8 cellular contexts compared by ENCODE assay signal in the genomic region with DNA sequence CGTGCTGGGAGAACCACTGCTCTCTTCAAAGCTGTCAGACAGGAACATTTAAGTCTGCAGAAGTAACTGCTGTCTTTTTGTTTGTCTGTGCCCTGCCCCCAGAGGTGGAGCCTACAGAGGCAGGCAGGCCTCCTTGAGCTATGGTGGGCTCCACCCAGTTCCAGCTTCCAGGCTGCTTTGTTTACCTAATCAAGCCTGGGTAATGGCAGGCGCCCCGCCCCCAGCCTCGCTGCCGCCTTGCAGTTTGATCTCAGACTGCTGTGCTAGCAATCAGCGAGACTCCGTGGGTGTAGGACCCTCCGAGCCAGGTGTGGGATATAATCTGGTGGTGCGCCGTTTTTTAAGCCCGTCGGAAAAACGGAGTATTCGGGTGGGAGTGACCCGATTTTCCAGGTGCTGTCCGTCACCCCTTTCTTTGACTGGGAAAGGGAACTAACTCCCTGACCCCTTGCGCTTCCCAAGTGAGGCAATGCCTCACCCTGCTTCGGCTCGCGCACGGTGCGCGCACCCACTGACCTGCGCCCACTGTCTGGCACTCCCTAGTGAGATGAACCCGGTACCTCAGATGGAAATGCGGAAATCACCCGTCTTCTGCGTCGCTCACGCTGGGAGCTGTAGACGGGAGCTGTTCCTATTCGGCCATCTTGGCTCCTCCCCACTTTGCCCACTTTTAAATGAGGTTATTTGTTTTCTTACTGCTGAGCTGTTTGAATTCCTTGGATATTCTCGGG.
DNase-seq lines count a peak whose midpoint lies in the region; FAIRE-seq and TF ChIP-seq lines count a peak whose summit lies in the region.
"Not testable (repeated sequence)": the region's sequence is repeated elsewhere in the genome, so short reads cannot be mapped to it uniquely, and the experiment has no call there.

No MANE protein-coding gene starts in this region.

- not testable (repeated sequence) for H3K4me1 ChIP-seq in Caco-2; HUES6 (ENCODE audit: control insufficient read depth, insufficient read depth, low read length); SK-N-SH (ENCODE audit: control insufficient read depth in 1 of 2, insufficient read depth in 2 of 2, low read depth in 1 of 2, low read length in 1 of 2); hepatocyte (ENCODE audit: insufficient read depth); small intestine (ENCODE audit: control insufficient read depth in 2 of 2, insufficient read depth in 1 of 2, low read depth in 1 of 2, low read length in 1 of 2)

- H3K9me3 ChIP-seq in Caco-2; HUES6 (ENCODE audit: control insufficient read depth, insufficient read depth, low read depth, low read length); SK-N-SH; hepatocyte (ENCODE audit: low read depth); small intestine (ENCODE audit: control insufficient read depth, low read depth): not testable (repeated sequence)

- not testable (repeated sequence) for H3K36me3 Mint-ChIP-seq in Caco-2 (ENCODE audit: insufficient read depth, unreplicated experiment); chondrocyte (ENCODE audit: low read depth); mesothelial cell of epicardium

- H3K4me1 Mint-ChIP-seq in Caco-2 (ENCODE audit: low read depth, unreplicated experiment); chondrocyte (ENCODE audit: low read depth); mesothelial cell of epicardium: not testable (repeated sequence)

- 11% methylated on average over 21 of the region's 33 CpGs for WGBS in SK-N-SH (ENCODE audit: low lambda C conversion rate)
- WGBS in hepatocyte (ENCODE audit: low lambda C conversion rate, missing lambda C conversion rate), result 18% methylated on average over 24 of the region's 33 CpGs
- 32 to 74% (median 49%) methylated on average over 17 to 29 of the region's 33 CpGs for WGBS in small intestine, 3 donors

- H3K36me3 ChIP-seq in Caco-2 (ENCODE audit: control insufficient read depth, insufficient read depth, low read length); HUES6 (ENCODE audit: control insufficient read depth, insufficient read depth, low read length); SK-N-SH (replicated peaks in 1 of 2; ENCODE audit: control insufficient read depth in 1 of 2, insufficient read depth in 2 of 2, low read length in 1 of 2); hepatocyte (replicated peaks; ENCODE audit: insufficient read depth, low read depth); small intestine (ENCODE audit: control insufficient read depth in 2 of 2, insufficient read depth in 2 of 2, low read length in 2 of 2): not testable (repeated sequence)

- H3K9ac ChIP-seq in HUES6 (ENCODE audit: low read length), result peak overlapping the region; percentile 33
- not testable (repeated sequence) for H3K9ac ChIP-seq in SK-N-SH

- FAIRE-seq in small intestine (lab: Jason Lieb, UNC), result not testable (repeated sequence)

- intact Hi-C loops in Caco-2 (cut with micrococcal nuclease; ENCODE audit: unreplicated experiment), result not testable (repeated sequence)

- not testable (repeated sequence) for BruUV-seq in Caco-2 (replicated peaks; lab: Mats Ljungman, UMichigan)

- H3K27ac Mint-ChIP-seq in Caco-2 (ENCODE audit: unreplicated experiment), result peak overlapping the region; percentile 62
- peak overlapping the region; percentile 1 for H3K27ac Mint-ChIP-seq in chondrocyte (ENCODE audit: unreplicated experiment)
- peak overlapping the region; percentile 74 for H3K27ac Mint-ChIP-seq in mesothelial cell of epicardium

- H3K27me3 Mint-ChIP-seq in Caco-2 (ENCODE audit: insufficient read depth, unreplicated experiment); chondrocyte (ENCODE audit: low read depth); mesothelial cell of epicardium (ENCODE audit: low read depth): not testable (repeated sequence)

- POLR2A ChIA-PET in Caco-2 (lab: Charles Lee); SK-N-SH (lab: Yijun Ruan, JAX): not testable (repeated sequence)

- TF ChIP-seq EP300 in SK-N-SH (IDR thresholded peaks at IDR 0.05; ENCODE audit: borderline replicate concordance in 1 of 2, low read depth in 1 of 2, low read length in 1 of 2), result not testable (repeated sequence)

- H3K4me3 ChIP-seq in Caco-2 (ENCODE audit: low read depth, low read length) (peak overlapping the region; percentile 25), HUES6 (ENCODE audit: low read depth, low read length) (peak overlapping the region; percentile 73), SK-N-SH (ENCODE audit: low read depth in 2 of 2, low read length in 1 of 2) (peak overlapping the region; percentile 36 to 58)
- not testable (repeated sequence) for H3K4me3 ChIP-seq in hepatocyte; small intestine (ENCODE audit: low read depth in 1 of 2, low read length in 2 of 2)

- H2AFZ ChIP-seq in SK-N-SH (ENCODE audit: low read depth) (peak overlapping the region; percentile 76; the same call in 1 of the 2 replicates), hepatocyte (peak overlapping the region; percentile 71)

- not testable (repeated sequence) for TF ChIP-seq RAD21 in SK-N-SH (IDR thresholded peaks at IDR 0.05; ENCODE audit: low read length)

- not testable (repeated sequence) for H3K9me3 Mint-ChIP-seq in Caco-2 (ENCODE audit: unreplicated experiment); chondrocyte (ENCODE audit: low read depth)
- H3K9me3 Mint-ChIP-seq in mesothelial cell of epicardium, result peaks cover 12% of the 10 kb centered on the region

- DNase-seq in Caco-2 (peak; percentile 78 to 83), NCI-H510A treated with DMSO at 0.1 percent for 48 hours (lab: John Stamatoyannopoulos, UW) (peak; percentile 2), hepatocyte (ENCODE audit: low spot score) (peak; percentile 43), mesothelial cell of epicardium (ENCODE audit: low spot score in 2 of 2, unreplicated experiment in 2 of 2) (peak in 1 of 2 experiments; percentile 48), small intestine (peak; percentile 26)
- not testable (repeated sequence) for DNase-seq in SK-N-SH; chondrocyte (ENCODE audit: low spot score)

- TF ChIP-seq CTCF in Caco-2 (IDR thresholded peaks at IDR 0.05; ENCODE audit: insufficient read depth in 1 of 2, low read depth in 1 of 2, low read length in 1 of 2, severe bottlenecking in 1 of 2, unreplicated experiment in 1 of 2); SK-N-SH (IDR thresholded peaks at IDR 0.05); chondrocyte (IDR thresholded peaks at IDR 0.05); hepatocyte (IDR thresholded peaks at IDR 0.05; ENCODE audit: poor library complexity); mesothelial cell of epicardium (IDR thresholded peaks at IDR 0.05; ENCODE audit: unreplicated experiment): not testable (repeated sequence)

- H3K4me2 ChIP-seq in SK-N-SH (peak overlapping the region; percentile 67), hepatocyte (peak overlapping the region; percentile 71)

- CTCF ChIA-PET in Caco-2 (lab: Charles Lee), result interaction anchor here (2.0 kb wide), 1 partner anchor 12 kb away, joined by 7 read pairs; no protein-coding TSS in a partner anchor
- CTCF ChIA-PET in SK-N-SH (lab: Yijun Ruan, JAX), result interaction anchor here (1.2 kb wide), 1 partner anchor 11 kb away, joined by 3 read pairs; no protein-coding TSS in a partner anchor

- H3K9me2 ChIP-seq in SK-N-SH; hepatocyte (replicated peaks; ENCODE audit: insufficient read depth): not testable (repeated sequence)

- H3K4me3 Mint-ChIP-seq in Caco-2 (ENCODE audit: unreplicated experiment), result peak overlapping the region; percentile 72
- H3K4me3 Mint-ChIP-seq in chondrocyte (ENCODE audit: unreplicated experiment), result peak overlapping the region; percentile 76
- H3K4me3 Mint-ChIP-seq in mesothelial cell of epicardium, result peak overlapping the region; percentile 77

- H3F3A ChIP-seq in SK-N-SH (replicated peaks; ENCODE audit: insufficient read depth), result not testable (repeated sequence)

- not testable (repeated sequence) for H4K20me1 ChIP-seq in SK-N-SH (ENCODE audit: insufficient read depth); hepatocyte (ENCODE audit: insufficient read depth, poor library complexity, severe bottlenecking)

- not testable (repeated sequence) for H3K27ac ChIP-seq in HUES6 (ENCODE audit: low read depth, low read length); SK-N-SH (ENCODE audit: low read depth in 2 of 2, low read length in 1 of 2); hepatocyte; small intestine (ENCODE audit: low read depth in 1 of 2, low read length in 1 of 2)

- H3K79me2 ChIP-seq in SK-N-SH (ENCODE audit: insufficient read depth); hepatocyte: not testable (repeated sequence)

- not testable (repeated sequence) for H3K27me3 ChIP-seq in Caco-2 (replicated peaks; ENCODE audit: control insufficient read depth, insufficient read depth, low read length); HUES6 (ENCODE audit: control insufficient read depth, insufficient read depth, low read length); SK-N-SH (ENCODE audit: insufficient read depth); hepatocyte; small intestine (ENCODE audit: control insufficient read depth in 2 of 2, insufficient read depth in 2 of 2, low read length in 2 of 2)

TF ChIP-seq in SK-N-SH, 30 proteins besides CTCF, POLR2A, EP300 and RAD21:
- TF ChIP-seq YY1 (IDR thresholded peaks at IDR 0.05; ENCODE audit: low read depth), result 0 out of 2 replicates have a peak, but pooled peaks have one; percentile 29

Comparison
In these comparisons a context has a peak if more than half of its experiments do, and no peak if none do; other contexts are left out.
1. H3K27ac Mint-ChIP-seq: peak in every context shown above with its lines; median percentile 74 in mesothelial cell of epicardium; 62 in Caco-2; 1 in chondrocyte.